8 cellular contexts compared by ENCODE assay signal in the genomic region with DNA sequence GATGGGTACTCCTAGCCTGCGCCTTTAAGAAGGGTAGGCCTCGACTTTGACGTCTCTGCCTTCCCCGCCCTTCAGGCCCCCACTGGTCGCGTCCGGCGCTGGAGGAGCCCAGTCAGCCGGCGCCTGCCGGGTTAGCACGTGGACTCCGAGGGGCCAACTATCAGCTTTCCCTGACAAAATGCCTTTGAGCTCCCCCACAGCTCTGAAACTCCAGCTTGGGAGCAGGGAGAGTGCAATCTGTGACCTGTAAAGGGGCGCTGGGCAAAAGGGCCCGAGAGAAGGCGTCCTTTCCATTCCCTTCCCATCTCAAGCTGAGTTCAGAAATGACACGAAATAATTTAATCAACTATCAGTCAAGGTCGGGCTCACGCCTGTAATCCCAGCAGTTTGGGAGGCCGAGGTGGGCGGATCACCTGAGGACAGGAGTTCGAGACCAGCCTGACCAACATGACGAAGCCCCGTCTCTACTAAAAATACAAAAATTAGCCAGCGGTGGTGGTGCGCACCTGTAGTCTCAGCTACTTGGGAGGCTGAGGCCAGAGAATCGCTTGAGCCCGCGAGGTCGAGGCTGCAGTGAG. TPM values are rescaled to one million over a fixed set of nuclear protein-coding genes. Genes with fewer than 3 reads are reported as not detected.
A peak's percentile ranks its signal among the peaks of the same experiment; 100 is the strongest.
DNase-seq lines count a peak whose midpoint lies in the region; ATAC-seq and TF ChIP-seq lines count a peak whose summit lies in the region.

No MANE protein-coding gene starts in this region.

- peaks cover 30% of the 10 kb centered on the region for H3K4me1 ChIP-seq in KMS-11 (ENCODE audit: low read depth, poor library complexity, severe bottlenecking)

- no peak overlapping the region for H3K4me3 ChIP-seq in KMS-11 (IDR thresholded peaks at IDR 0.05; ENCODE audit: insufficient read depth, low read depth, low read length)

- peak overlapping the region; percentile 7; the same call in 1 of the 2 replicates for H2AFZ ChIP-seq in KMS-11 (ENCODE audit: low read depth)

- ATAC-seq in GM21515 (IDR thresholded peaks at IDR 0.05; ENCODE audit: unreplicated experiment) (peak; percentile 39), esophagus mucosa (peak; percentile 76), natural killer cell (peak; percentile 68 to 86 (median 72))
- peak; percentile 84 for ATAC-seq in stimulated activated effector memory CD8-positive, alpha-beta T cell treated with anti-CD3 and anti-CD28 coated beads, Interleukin-12 subunit alpha, Interleukin-12 subunit beta, amount 100 ng/mL, for 72 hours

- TF ChIP-seq CTCF in KMS-11 (conservative IDR thresholded peaks at IDR 0.05; ENCODE audit: low read depth, low read length) (no peak), natural killer cell (IDR thresholded peaks at IDR 0.05) (no peak)

- peaks cover 19% of the 10 kb centered on the region for H3K79me2 ChIP-seq in KMS-11 (ENCODE audit: insufficient read depth, low read depth)

- peak; percentile 91 for DNase-seq in COLO668 (lab: John Stamatoyannopoulos, UW; ENCODE audit: unreplicated experiment)
- DNase-seq in activated T-cell treated with anti-CD3 and anti-CD28 coated beads, Interleukin-2, amount 50 U/mL, for 24 hours: peak; percentile 91
- peak; percentile 89 for DNase-seq in natural killer cell
- peak; percentile 84 to 94 for DNase-seq in stimulated activated effector memory CD8-positive, alpha-beta T cell treated with anti-CD3 and anti-CD28 coated beads, Interleukin-12 subunit alpha, Interleukin-12 subunit beta, amount 100 ng/mL, for 72 hours (ENCODE audit: low spot score in 2 of 2)

- peak overlapping the region; percentile 37; the same call in 1 of the 2 replicates for H3K9ac ChIP-seq in KMS-11

- peaks cover 40% of the 10 kb centered on the region for H3K4me1 Mint-ChIP-seq in activated T-cell treated with anti-CD3 and anti-CD28 coated beads, Interleukin-2, amount 50 U/mL, for 24 hours (ENCODE audit: low read depth)
- peaks cover 10 to 32% of the 10 kb centered on the region in 2 donors for H3K4me1 Mint-ChIP-seq in natural killer cell
- H3K4me1 Mint-ChIP-seq in stimulated activated effector memory CD8-positive, alpha-beta T cell treated with anti-CD3 and anti-CD28 coated beads, Interleukin-12 subunit alpha, Interleukin-12 subunit beta, amount 100 ng/mL, for 72 hours: peaks cover 33% of the 10 kb centered on the region

- intact Hi-C loops in natural killer cell (cut with micrococcal nuclease): loop anchor here (2.0 to 5.0 kb wide), 2 partner anchors 186 to 205 kb away; a partner anchor contains a TSS

- H3K27me3 Mint-ChIP-seq in activated T-cell treated with anti-CD3 and anti-CD28 coated beads, Interleukin-2, amount 50 U/mL, for 24 hours: no peaks in the 10 kb centered on the region
- no peaks in the 10 kb centered on the region for H3K27me3 Mint-ChIP-seq in natural killer cell (ENCODE audit: low read depth in 2 of 2)

- H4K20me1 ChIP-seq in KMS-11 (ENCODE audit: insufficient read depth): no peaks in the 10 kb centered on the region

- H3K4me3 Mint-ChIP-seq in activated T-cell treated with anti-CD3 and anti-CD28 coated beads, Interleukin-2, amount 50 U/mL, for 24 hours: peak overlapping the region; percentile 73
- H3K4me3 Mint-ChIP-seq in natural killer cell: peak overlapping the region; percentile 59
- H3K4me3 Mint-ChIP-seq in stimulated activated effector memory CD8-positive, alpha-beta T cell treated with anti-CD3 and anti-CD28 coated beads, Interleukin-12 subunit alpha, Interleukin-12 subunit beta, amount 100 ng/mL, for 72 hours: peak overlapping the region; percentile 91

- peaks cover 26% of the 10 kb centered on the region for H3K36me3 Mint-ChIP-seq in activated T-cell treated with anti-CD3 and anti-CD28 coated beads, Interleukin-2, amount 50 U/mL, for 24 hours (ENCODE audit: low read depth)
- H3K36me3 Mint-ChIP-seq in natural killer cell: no peaks in the 10 kb centered on the region
- peaks cover 10% of the 10 kb centered on the region for H3K36me3 Mint-ChIP-seq in stimulated activated effector memory CD8-positive, alpha-beta T cell treated with anti-CD3 and anti-CD28 coated beads, Interleukin-12 subunit alpha, Interleukin-12 subunit beta, amount 100 ng/mL, for 72 hours

- H3K9me3 Mint-ChIP-seq in activated T-cell treated with anti-CD3 and anti-CD28 coated beads, Interleukin-2, amount 50 U/mL, for 24 hours: no peaks in the 10 kb centered on the region
- H3K9me3 Mint-ChIP-seq in natural killer cell: no peaks in the 10 kb centered on the region
- no peaks in the 10 kb centered on the region for H3K9me3 Mint-ChIP-seq in stimulated activated effector memory CD8-positive, alpha-beta T cell treated with anti-CD3 and anti-CD28 coated beads, Interleukin-12 subunit alpha, Interleukin-12 subunit beta, amount 100 ng/mL, for 72 hours

- H3K27me3 ChIP-seq in KMS-11 (ENCODE audit: insufficient read depth, low read depth): no peaks in the 10 kb centered on the region

- peak overlapping the region; percentile 90 for H3K27ac Mint-ChIP-seq in activated T-cell treated with anti-CD3 and anti-CD28 coated beads, Interleukin-2, amount 50 U/mL, for 24 hours
- H3K27ac Mint-ChIP-seq in natural killer cell: peak overlapping the region; percentile 97 to 98
- H3K27ac Mint-ChIP-seq in stimulated activated effector memory CD8-positive, alpha-beta T cell treated with anti-CD3 and anti-CD28 coated beads, Interleukin-12 subunit alpha, Interleukin-12 subunit beta, amount 100 ng/mL, for 72 hours: peak overlapping the region; percentile 91

- H3K27ac ChIP-seq in KMS-11: peak overlapping the region; percentile 45; the same call in 1 of the 2 replicates

- H3K4me2 ChIP-seq in KMS-11: peak overlapping the region; percentile 36; the same call in 1 of the 2 replicates

- H3K36me3 ChIP-seq in KMS-11 (ENCODE audit: insufficient read depth): peaks cover 4% of the 10 kb centered on the region; the same call in 1 of the 2 replicates

TF ChIP-seq in PFSK-1, 5 proteins besides CTCF, POLR2A, EP300 and RAD21:
- TF ChIP-seq SIN3A (IDR thresholded peaks at IDR 0.05; ENCODE audit: borderline replicate concordance, insufficient read depth, low read length) (peak; percentile 86), POLR2AphosphoS5 (IDR thresholded peaks at IDR 0.05; ENCODE audit: low read depth, low read length) (no peak), FOXP2 (optimal IDR thresholded peaks at IDR 0.05; ENCODE audit: borderline replicate concordance, extremely low read depth, extremely low read length, insufficient read depth) (peak; percentile 57)
- TF ChIP-seq, protein P1, sequence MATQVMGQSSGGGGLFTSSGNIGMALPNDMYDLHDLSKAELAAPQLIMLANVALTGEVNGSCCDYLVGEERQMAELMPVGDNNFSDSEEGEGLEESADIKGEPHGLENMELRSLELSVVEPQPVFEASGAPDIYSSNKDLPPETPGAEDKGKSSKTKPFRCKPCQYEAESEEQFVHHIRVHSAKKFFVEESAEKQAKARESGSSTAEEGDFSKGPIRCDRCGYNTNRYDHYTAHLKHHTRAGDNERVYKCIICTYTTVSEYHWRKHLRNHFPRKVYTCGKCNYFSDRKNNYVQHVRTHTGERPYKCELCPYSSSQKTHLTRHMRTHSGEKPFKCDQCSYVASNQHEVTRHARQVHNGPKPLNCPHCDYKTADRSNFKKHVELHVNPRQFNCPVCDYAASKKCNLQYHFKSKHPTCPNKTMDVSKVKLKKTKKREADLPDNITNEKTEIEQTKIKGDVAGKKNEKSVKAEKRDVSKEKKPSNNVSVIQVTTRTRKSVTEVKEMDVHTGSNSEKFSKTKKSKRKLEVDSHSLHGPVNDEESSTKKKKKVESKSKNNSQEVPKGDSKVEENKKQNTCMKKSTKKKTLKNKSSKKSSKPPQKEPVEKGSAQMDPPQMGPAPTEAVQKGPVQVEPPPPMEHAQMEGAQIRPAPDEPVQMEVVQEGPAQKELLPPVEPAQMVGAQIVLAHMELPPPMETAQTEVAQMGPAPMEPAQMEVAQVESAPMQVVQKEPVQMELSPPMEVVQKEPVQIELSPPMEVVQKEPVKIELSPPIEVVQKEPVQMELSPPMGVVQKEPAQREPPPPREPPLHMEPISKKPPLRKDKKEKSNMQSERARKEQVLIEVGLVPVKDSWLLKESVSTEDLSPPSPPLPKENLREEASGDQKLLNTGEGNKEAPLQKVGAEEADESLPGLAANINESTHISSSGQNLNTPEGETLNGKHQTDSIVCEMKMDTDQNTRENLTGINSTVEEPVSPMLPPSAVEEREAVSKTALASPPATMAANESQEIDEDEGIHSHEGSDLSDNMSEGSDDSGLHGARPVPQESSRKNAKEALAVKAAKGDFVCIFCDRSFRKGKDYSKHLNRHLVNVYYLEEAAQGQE (IDR thresholded peaks at IDR 0.05; ENCODE audit: insufficient read depth in 1 of 2, low read depth in 2 of 2, low read length in 2 of 2): no peak

RNA-seq across cellular contexts. Expression of a gene that starts 2.3 kb away (rescaled TPM):
- 356 TPM for polyA plus RNA-seq in PFSK-1 (2012; ENCODE audit: insufficient read length, low read depth)
- total RNA-seq in esophagus mucosa: 126 TPM
- total RNA-seq in natural killer cell: 100 to 1,000 TPM in 1 of 3 donors, 10 to 100 TPM in 2; 82.4 to 105 (median 97.9) TPM

RNA-seq across cellular contexts. Expression of a gene that starts 18.1 kb away (rescaled TPM):
- 1,355 TPM for polyA plus RNA-seq in PFSK-1 (2012; ENCODE audit: insufficient read length, low read depth)
- 767 TPM for total RNA-seq in esophagus mucosa
- total RNA-seq in natural killer cell: 10 to 100 TPM; 42.4 to 69.8 (median 55.6) TPM

RNA-seq across cellular contexts. Expression of a gene that starts 18.6 kb away (rescaled TPM):
- polyA plus RNA-seq in PFSK-1 (2012; ENCODE audit: insufficient read length, low read depth): 1.4 TPM
- total RNA-seq in esophagus mucosa (6.0 TPM), natural killer cell (under 1 TPM in 2 of 3 donors, not detected in 1; 0.31 to 0.48 TPM)

RNA-seq across cellular contexts. Expression of a gene that starts 36.7 kb away (rescaled TPM):
- polyA plus RNA-seq in PFSK-1 (2012; ENCODE audit: insufficient read length, low read depth): 27.6 TPM
- total RNA-seq in esophagus mucosa (1.1 TPM), natural killer cell (under 1 TPM; 0.20 to 0.43 (median 0.24) TPM)

RNA-seq across cellular contexts. Expression of a gene that starts 59.0 kb away (rescaled TPM):
- polyA plus RNA-seq in PFSK-1 (2012; ENCODE audit: insufficient read length, low read depth): not detected
- total RNA-seq in esophagus mucosa (not detected), natural killer cell (not detected)

Comparison
In these comparisons a context has a peak if more than half of its experiments do, and no peak if none do; other contexts are left out.
1. RNA of a gene that starts 18.1 kb away (total RNA-seq): 767 TPM in esophagus mucosa (single experiment); 42.4 to 69.8 TPM in natural killer cell; every median in the first group is over 10 times any median in the second.
2. Peak in every context shown above with its lines, with median percentiles within 50 percentile points of each other: DNase-seq, ATAC-seq, H3K27ac Mint-ChIP-seq and H3K4me3 Mint-ChIP-seq.